6 cellular contexts compared by ENCODE assay signal in genomic region chr3:15128403-15128802, GRCh38. TPM values are rescaled to one million over a fixed set of nuclear protein-coding genes. Genes with fewer than 3 reads are reported as not detected.
A peak's percentile ranks its signal among the peaks of the same experiment; 100 is the strongest.
DNase-seq lines count a peak whose midpoint lies in the region; TF ChIP-seq lines count a peak whose summit lies in the region.
"Not testable (repeated sequence)": the region's sequence is repeated elsewhere in the genome, so short reads cannot be mapped to it uniquely, and the experiment has no call there.

No MANE protein-coding gene starts in this region.

- not testable (repeated sequence) for H3K9me3 Mint-ChIP-seq in HFFc6; nephron progenitor cell; progenitor cell of endocrine pancreas (ENCODE audit: low read depth)

- H3K36me3 Mint-ChIP-seq in HFFc6 (ENCODE audit: low read depth); nephron progenitor cell (ENCODE audit: low read depth); progenitor cell of endocrine pancreas (ENCODE audit: insufficient read depth): not testable (repeated sequence)

- not testable (repeated sequence) for H3K4me1 Mint-ChIP-seq in HFFc6 (ENCODE audit: low read depth); nephron progenitor cell; progenitor cell of endocrine pancreas (ENCODE audit: low read depth)

- POLR2A ChIA-PET in HEK293 (lab: Yijun Ruan, JAX) = not testable (repeated sequence)

- not testable (repeated sequence) for H3K27ac ChIP-seq in C4-2B; HEK293 (ENCODE audit: extremely low read depth, low read depth, low read length); VCaP

- CTCF ChIA-PET in HEK293 (lab: Yijun Ruan, JAX) = interaction anchor here (0.7 to 1.0 kb wide), 3 partner anchors 68 to 78 kb away, joined by 3 to 4 read pairs (median 4); no protein-coding TSS in a partner anchor

- peaks cover 18% of the 10 kb centered on the region for H3K27me3 Mint-ChIP-seq in HFFc6 (ENCODE audit: insufficient read depth)
- peaks cover 37% of the 10 kb centered on the region for H3K27me3 Mint-ChIP-seq in nephron progenitor cell (ENCODE audit: low read depth, poor library complexity)
- H3K27me3 Mint-ChIP-seq in progenitor cell of endocrine pancreas = not testable (repeated sequence)

- H3K36me3 ChIP-seq in HEK293 (ENCODE audit: control insufficient read depth in 2 of 2, insufficient read depth in 1 of 2, low read length in 2 of 2) = not testable (repeated sequence)

- not testable (repeated sequence) for H3K4me3 Mint-ChIP-seq in HFFc6; nephron progenitor cell; progenitor cell of endocrine pancreas (ENCODE audit: low read depth)

- H3K4me3 ChIP-seq in HEK293 (ENCODE audit: low read depth, low read length) = not testable (repeated sequence)

- H3K4me1 ChIP-seq in HEK293 (ENCODE audit: control insufficient read depth, insufficient read depth, low read length) = not testable (repeated sequence)

- not testable (repeated sequence) for H3K9me3 ChIP-seq in HEK293 (ENCODE audit: control insufficient read depth, insufficient read depth, low read depth, low read length)

- H3K27ac Mint-ChIP-seq in HFFc6, nephron progenitor cell, progenitor cell of endocrine pancreas: not testable (repeated sequence)

- TF ChIP-seq CTCF in C4-2B (conservative IDR thresholded peaks at IDR 0.05) (0 out of 2 replicates have a peak, but pooled peaks have one; percentile 11), HFFc6 (IDR thresholded peaks at IDR 0.05) (peak; percentile 43), VCaP (conservative IDR thresholded peaks at IDR 0.05) (peak; percentile 56), nephron progenitor cell (IDR thresholded peaks at IDR 0.05) (peak; percentile 8), progenitor cell of endocrine pancreas (IDR thresholded peaks at IDR 0.05; ENCODE audit: unreplicated experiment) (peak; percentile 9)
- TF ChIP-seq CTCF in HEK293 (tag by site-specific recombination; IDR thresholded peaks at IDR 0.05) = not testable (repeated sequence)

- DNase-seq in HFFc6; nephron progenitor cell; progenitor cell of endocrine pancreas (ENCODE audit: low spot score, unreplicated experiment): not testable (repeated sequence)

TF ChIP-seq in HEK293, 187 proteins besides CTCF, POLR2A, EP300 and RAD21:
- 0 out of 2 replicates have a peak, but pooled peaks have one; percentile 28 for TF ChIP-seq ZNF654 (tag by site-specific recombination; IDR thresholded peaks at IDR 0.05; ENCODE audit: low read depth)
TF ChIP-seq in HEK293: peak in this region for 1; not testable (repeated sequence) for 186.

RNA-seq across cellular contexts. Expression of gene RBSN, which starts 29.5 kb away (rescaled TPM):
- total RNA-seq in HFFc6 (2021; fragmentation: NEBNext Ultra II Directional; extraction: Animal tissue kit (Norgen Biotek cat#: 25700)) = 10 to 100 TPM; 17.6 to 22.2 (median 19.3) TPM
- 25.7 and 26.2 TPM in 2 replicates for total RNA-seq in progenitor cell of endocrine pancreas
